ENCODE assay signal across 8 cellular contexts in genomic region chr3:141686477-141687280, GRCh38. TPM values are rescaled to one million over a fixed set of nuclear protein-coding genes. Genes with fewer than 3 reads are reported as not detected.
DNase-seq lines count a peak whose midpoint lies in the region; ATAC-seq and TF ChIP-seq lines count a peak whose summit lies in the region.

No MANE protein-coding gene starts in this region.

- ATAC-seq in left lobe of liver (peak; percentile 99), GM18511 (IDR thresholded peaks at IDR 0.05; ENCODE audit: unreplicated experiment) (no peak)

- peak overlapping the region in 3 of 5 experiments; percentile 59 to 72 (median 60) for H3K4me3 Mint-ChIP-seq in brain

- H3K4me1 Mint-ChIP-seq in brain: peaks cover 12% of the 10 kb centered on the region

- TF ChIP-seq CTCF in brain (conservative IDR thresholded peaks at IDR 0.05): no peak

- DNase-seq in EH (ENCODE audit: low read depth) (peak; percentile 72), NCI-H460 (ENCODE audit: extremely low read depth, low read depth) (peak; percentile 21), left lobe of liver (ENCODE audit: low spot score) (peak; percentile 93), stromal cell of bone marrow (ENCODE audit: low read depth) (peak; percentile 69), NCI-H187 (lab: John Stamatoyannopoulos, UW) (no peak), NCI-H128 (lab: John Stamatoyannopoulos, UW; ENCODE audit: unreplicated experiment) (no peak)

- H3K27me3 Mint-ChIP-seq in brain: no peaks in the 10 kb centered on the region

- no peaks in the 10 kb centered on the region for H3K9me3 Mint-ChIP-seq in brain

- H3K36me3 Mint-ChIP-seq in brain: no peaks in the 10 kb centered on the region

- H3K27ac Mint-ChIP-seq in brain: peak overlapping the region; percentile 21 to 86 (median 35)

RNA-seq across cellular contexts. Expression of gene RNF7, which starts 51.4 kb away (rescaled TPM):
- total RNA-seq in NCI-H460 (2014; rRNA removed; shearing (Covaris generic)): 50.8 and 55.2 TPM in 2 replicates
- 62.9 and 87.8 TPM in 2 replicates for polyA plus RNA-seq in NCI-H460 (2014; cell fraction: nucleus; rRNA removed)
- polyA plus RNA-seq in brain (ENCODE audit: insufficient read depth, low read depth, low replicate concordance): 43.2 TPM
- total RNA-seq in left lobe of liver: 33.0 TPM

Comparison
In these comparisons a context has a peak if more than half of its experiments do, and no peak if none do; other contexts are left out.
1. DNase-seq: peak in EH (single experiment), NCI-H460 (single experiment), left lobe of liver (single experiment) and stromal cell of bone marrow (single experiment); none in NCI-H187 (0 of 2) and NCI-H128 (single experiment).